24 cellular contexts compared by ENCODE assay signal in the genomic region with DNA sequence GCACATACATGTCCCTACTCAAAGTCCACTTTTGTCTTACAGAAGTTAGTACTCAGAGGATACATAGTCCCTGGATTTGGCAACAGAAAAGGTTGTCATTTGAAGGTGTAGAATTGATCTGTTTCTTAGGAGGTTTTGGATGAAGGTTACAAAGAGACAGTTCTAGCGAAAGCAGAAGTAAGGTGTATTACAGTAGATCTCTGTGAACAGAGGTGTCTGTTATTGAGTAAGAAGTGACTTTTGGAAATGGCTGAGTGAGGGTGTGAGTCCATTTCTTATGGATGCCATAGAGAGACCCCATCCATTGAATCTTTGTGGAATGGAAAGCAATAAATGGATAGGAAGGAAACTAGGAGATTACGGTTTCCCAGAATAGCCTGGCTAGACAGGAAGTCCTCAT. TPM values are rescaled to one million over a fixed set of nuclear protein-coding genes. Genes with fewer than 3 reads are reported as not detected.
"Had no signal": no experiment of that assay in that cellular context is flagged by ENCODE, and none has a peak within 500 bp of the region (broad histone marks: within the 10 kb centered on the region; RNA-seq: fewer than 3 reads in every experiment).

No MANE protein-coding gene starts in this region.

- ATAC-seq: K562 had no signal

- FAIRE-seq: K562 had no signal

- H3K27ac Mint-ChIP-seq: IgD-negative memory B cell had no signal

- DNase-seq: MV-4-11, NCI-H1048, NCI-H1105, NCI-H1417, NCI-H1436 treated with DMSO at 0.1 percent for 48 hours, NCI-H1694, NCI-H187 treated with DMSO at 0.1 percent for 48 hours, NCI-H2029 treated with DMSO at 0.1 percent for 48 hours, NCI-H2171, NCI-H226, NCI-H446, NCI-H510A, NCI-H524 treated with DMSO at 0.1 percent for 48 hours, NCI-H69, NCI-H774, Right ventricle myocardium superior, RPMI8226, SIG-M5 had no signal

RNA-seq across cellular contexts. Expression of a gene that starts 5.6 kb away (rescaled TPM):
- total RNA-seq: HT1080, MCF 10A, SJSA1 had no signal

RNA-seq across cellular contexts. Expression of a gene that starts 35.9 kb away (rescaled TPM):
- total RNA-seq: HT1080, LHCN-M2, MCF 10A, Right ventricle myocardium superior, SJSA1 had no signal
